Comparison of ENCODE assay signal across 26 cellular contexts in the genomic region with DNA sequence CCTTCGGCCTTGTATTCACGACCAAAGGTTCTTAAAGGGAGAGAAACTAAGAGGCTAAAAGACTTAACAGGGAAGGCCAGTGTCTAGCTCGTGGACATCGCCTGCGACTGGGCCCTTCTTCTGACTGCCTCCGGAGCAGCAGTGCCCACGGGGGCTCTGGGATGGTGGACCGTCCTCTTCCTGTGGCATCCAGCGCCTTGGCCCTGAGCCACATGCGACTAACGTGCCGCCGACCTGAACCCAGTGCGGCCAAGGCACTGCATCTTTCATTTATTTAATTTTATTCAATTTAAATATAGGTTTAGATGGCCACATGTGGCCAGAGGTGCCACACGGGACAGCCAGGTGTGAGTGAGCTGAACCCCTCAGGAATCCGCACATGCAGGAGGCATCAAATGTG.
DNase-seq lines count a peak whose midpoint lies in the region; ATAC-seq and TF ChIP-seq lines count a peak whose summit lies in the region.
"Had no signal": no experiment of that assay in that cellular context is flagged by ENCODE, and none has a peak within 500 bp of the region (broad histone marks: within the 10 kb centered on the region; RNA-seq: fewer than 3 reads in every experiment).

No MANE protein-coding gene starts in this region.

- no peak for TF ChIP-seq CTCF in endodermal cell (conservative IDR thresholded peaks at IDR 0.05)
- TF ChIP-seq CTCF in spleen (IDR thresholded peaks at IDR 0.05 in 8 of 11, conservative IDR thresholded peaks at IDR 0.05 in 3 of 11) = no peak
- TF ChIP-seq CTCF in glutamatergic neuron (IDR thresholded peaks at IDR 0.05; ENCODE audit: partially characterized antibody, unreplicated experiment) = no peak

- H3K36me3 Mint-ChIP-seq in endodermal cell (ENCODE audit: low read depth) (no peaks in the 10 kb centered on the region), glutamatergic neuron (ENCODE audit: unreplicated experiment) (peaks cover 5% of the 10 kb centered on the region)
- H3K36me3 Mint-ChIP-seq: CD14-positive monocyte; CD4-positive, alpha-beta memory T cell; CD4-positive, CD25-positive, alpha-beta regulatory T cell; CD8-positive, alpha-beta memory T cell had no signal

- H3K4me3 ChIP-seq in H7 (ENCODE audit: insufficient read depth, low read depth, low read length) (no peak overlapping the region), endodermal cell (ENCODE audit: low read length) (peak overlapping the region; percentile 33), spleen (no peak overlapping the region)
- H3K4me3 ChIP-seq: BLaER1, GM12878 had no signal

- TF ChIP-seq POLR2A in spleen (IDR thresholded peaks at IDR 0.05) = no peak

- H3K27ac Mint-ChIP-seq in endodermal cell (no peak overlapping the region), glutamatergic neuron (ENCODE audit: unreplicated experiment) (no peak overlapping the region)
- H3K27ac Mint-ChIP-seq: CD14-positive monocyte; CD4-positive, alpha-beta memory T cell; CD4-positive, CD25-positive, alpha-beta regulatory T cell; CD8-positive, alpha-beta memory T cell had no signal

- H3K27me3 Mint-ChIP-seq in endodermal cell (ENCODE audit: insufficient read depth) (no peaks in the 10 kb centered on the region), glutamatergic neuron (ENCODE audit: unreplicated experiment) (no peaks in the 10 kb centered on the region)
- H3K27me3 Mint-ChIP-seq: CD4-positive, alpha-beta memory T cell; CD4-positive, CD25-positive, alpha-beta regulatory T cell had no signal

- H3K4me3 Mint-ChIP-seq in endodermal cell (no peak overlapping the region), glutamatergic neuron (ENCODE audit: unreplicated experiment) (no peak overlapping the region)
- H3K4me3 Mint-ChIP-seq: CD14-positive monocyte; CD4-positive, alpha-beta memory T cell; CD4-positive, CD25-positive, alpha-beta regulatory T cell; CD8-positive, alpha-beta memory T cell had no signal

- H3K36me3 ChIP-seq in H7 (replicated peaks; ENCODE audit: control insufficient read depth, insufficient read depth, low read length) = no peaks in the 10 kb centered on the region
- no peaks in the 10 kb centered on the region for H3K36me3 ChIP-seq in endodermal cell (ENCODE audit: control insufficient read depth, insufficient read depth, low read length)
- no peaks in the 10 kb centered on the region for H3K36me3 ChIP-seq in spleen
- H3K36me3 ChIP-seq: BE2C had no signal

- H3K4me1 ChIP-seq in endodermal cell (ENCODE audit: control insufficient read depth, insufficient read depth, low read length) = no peaks in the 10 kb centered on the region
- H3K4me1 ChIP-seq in spleen = no peaks in the 10 kb centered on the region
- H3K4me1 ChIP-seq: BE2C had no signal

- intact Hi-C loops in spleen (cut with DNase I; ENCODE audit: low total_unique reads) = no loop called here

- H3K9ac ChIP-seq in endodermal cell (ENCODE audit: extremely low read depth, low read length, poor library complexity, severe bottlenecking) = no peak overlapping the region
- H3K9ac ChIP-seq: BLaER1 had no signal

- H3K9me3 ChIP-seq in endodermal cell (ENCODE audit: control insufficient read depth, low read length) (peaks cover 84% of the 10 kb centered on the region), spleen (peaks cover 0 to 47% (median 0%) of the 10 kb centered on the region in 8 donors)
- H3K9me3 ChIP-seq: BE2C, BLaER1 had no signal

- peak; percentile 19 for DNase-seq in H7
- no peak for DNase-seq in endodermal cell
- DNase-seq in mesenteric fat pad (ENCODE audit: low spot score) = peak; percentile 47
- peak; percentile 64 for DNase-seq in spleen
- no peak for DNase-seq in glutamatergic neuron
- DNase-seq in stimulated activated CD4-positive, alpha-beta T cell treated with anti-CD3 and anti-CD28 coated beads, Interleukin-4, amount 100 ng/mL, for 24 hours = no peak
- DNase-seq: 8988T; ACHN; BE2C; C1 segment of cervical spinal cord; CD4-positive, alpha-beta memory T cell; CD4-positive, CD25-positive, alpha-beta regulatory T cell; COR-L47; DMS 273 treated with DMSO at 0.1 percent for 48 hours; DMS153; DMS53; DMS79; DND-41; EL; GDM1 had no signal

- H3K27me3 ChIP-seq in H7 (ENCODE audit: control insufficient read depth, insufficient read depth, low read length) = no peaks in the 10 kb centered on the region
- no peaks in the 10 kb centered on the region for H3K27me3 ChIP-seq in endodermal cell (ENCODE audit: control insufficient read depth, insufficient read depth, low read length, poor library complexity, severe bottlenecking)
- H3K27me3 ChIP-seq in spleen (replicated peaks in 1 of 7) = no peaks in the 10 kb centered on the region
- H3K27me3 ChIP-seq: BE2C, BLaER1 had no signal

- H3K9me3 Mint-ChIP-seq in endodermal cell (no peaks in the 10 kb centered on the region), glutamatergic neuron (ENCODE audit: unreplicated experiment) (peaks cover 19% of the 10 kb centered on the region)
- H3K9me3 Mint-ChIP-seq: CD8-positive, alpha-beta memory T cell had no signal

- H3K27ac ChIP-seq in endodermal cell (ENCODE audit: low read depth, low read length) = no peak overlapping the region
- no peak overlapping the region for H3K27ac ChIP-seq in spleen
- H3K27ac ChIP-seq: BLaER1 had no signal

- ATAC-seq in HG03025 (IDR thresholded peaks at IDR 0.05; ENCODE audit: low FRiP score, unreplicated experiment) (no peak), HG03457 (IDR thresholded peaks at IDR 0.05; ENCODE audit: unreplicated experiment) (no peak)
- ATAC-seq: GM12878 had no signal

- WGBS in endodermal cell (ENCODE audit: insufficient coverage in 1 of 2, insufficient read length in 1 of 2), 2 experiments = 74 to 85% methylated on average over 9 to 15 of the region's 16 CpGs
- 77 to 93% (median 84%) methylated on average over 16 of the region's 16 CpGs for WGBS in spleen, 5 donors

- H3K4me1 Mint-ChIP-seq in endodermal cell (no peaks in the 10 kb centered on the region), glutamatergic neuron (ENCODE audit: low read depth, unreplicated experiment) (no peaks in the 10 kb centered on the region)
- H3K4me1 Mint-ChIP-seq: CD14-positive monocyte; CD4-positive, alpha-beta memory T cell; CD4-positive, CD25-positive, alpha-beta regulatory T cell; CD8-positive, alpha-beta memory T cell had no signal

Comparison
In these comparisons a context has a peak if more than half of its experiments do, and no peak if none do; other contexts are left out.
1. DNase-seq: peak in H7 (single experiment), mesenteric fat pad (single experiment) and spleen (single experiment); none in endodermal cell (single experiment), glutamatergic neuron (single experiment) and stimulated activated CD4-positive, alpha-beta T cell treated with anti-CD3 and anti-CD28 coated beads, Interleukin-4, amount 100 ng/mL, for 24 hours (single experiment).